In genomic region chr16:2686912-2687507, GRCh38 we compare ENCODE assay signal across 1 cellular context.
TF ChIP-seq lines count a peak whose summit lies in the region.

No MANE protein-coding gene starts in this region.

TF ChIP-seq in SK-N-SH, 30 proteins besides CTCF, POLR2A, EP300 and RAD21 (continued from another document):
- no peak for TF ChIP-seq RXRA (IDR thresholded peaks at IDR 0.05; ENCODE audit: borderline replicate concordance, low read depth)
- TF ChIP-seq IRF3 (IDR thresholded peaks at IDR 0.05; ENCODE audit: low read depth, low read length), result no peak
- no peak for TF ChIP-seq YY1 (IDR thresholded peaks at IDR 0.05; ENCODE audit: low read depth)
- no peak for TF ChIP-seq EZH2phosphoT487 (IDR thresholded peaks at IDR 0.05; ENCODE audit: borderline replicate concordance, low read depth)
- no peak for TF ChIP-seq RFX5 (IDR thresholded peaks at IDR 0.05; ENCODE audit: low read length)
- TF ChIP-seq NFIC (IDR thresholded peaks at IDR 0.05; ENCODE audit: borderline replicate concordance), result no peak
